19 cellular contexts compared by ENCODE assay signal in genomic region chr4:30919458-30919857, GRCh38.
"Had no signal": no experiment of that assay in that cellular context is flagged by ENCODE, and none has a peak within 500 bp of the region (broad histone marks: within the 10 kb centered on the region; RNA-seq: fewer than 3 reads in every experiment).

No MANE protein-coding gene starts in this region.

- H3K9me3 ChIP-seq: left ventricle myocardium inferior, ovary, right atrium auricular region, right lobe of liver, tibial nerve, uterus had no signal

- H3K36me3 ChIP-seq: left ventricle myocardium inferior, ovary, right atrium auricular region, right lobe of liver, tibial nerve, uterus had no signal

- H3K27me3 ChIP-seq: ovary, right atrium auricular region, right lobe of liver, tibial nerve, uterus had no signal

- ATAC-seq: naive thymus-derived CD4-positive, alpha-beta T cell; natural killer cell treated with Interleukin-12 subunit alpha and Interleukin-12 subunit beta and Interleukin-15 and Interleukin-18, amount 100 ng/mL, for 72 hours; right lobe of liver; stimulated activated memory B cell treated with anti-CD40 and anti-IgM and Interleukin-4, amounts not matched to agents 10 μg/mL and 1 μg/mL and 100 μg/mL, for 72 hours; stimulated activated naive CD8-positive, alpha-beta T cell treated with anti-CD3 and anti-CD28 coated beads, Interleukin-15, amount 100 ng/mL, for 72 hours had no signal

- H3K27ac ChIP-seq: left ventricle myocardium inferior, ovary, right atrium auricular region, right lobe of liver, tibial nerve, uterus had no signal

- DNase-seq: hippocampal formation; kidney; left ventricle myocardium inferior; naive thymus-derived CD4-positive, alpha-beta T cell; ovary; right lobe of liver; stimulated activated CD4-positive, alpha-beta T cell treated with anti-CD3 and anti-CD28 coated beads, Interleukin-1b, Interleukin-23, amount 100 ng/mL, for 48 hours; stimulated activated CD4-positive, alpha-beta T cell treated with anti-CD3 and anti-CD28 coated beads, Interleukin-2, amount 100 ng/mL, for 48 hours; stimulated activated CD4-positive, alpha-beta T cell treated with anti-CD3 and anti-CD28 coated beads, Interleukin-4, amount 100 ng/mL, for 4 hours; stimulated activated CD8-positive, alpha-beta memory T cell treated with anti-CD3 and anti-CD28 coated beads, Interleukin-4, amount 100 ng/mL, for 48 hours; stimulated activated naive CD4-positive, alpha-beta T cell treated with Interleukin-2 at 50 U/mL for 16 hours; stimulated activated naive CD8-positive, alpha-beta T cell treated with anti-CD3 and anti-CD28 coated beads, Interleukin-15, amount 100 ng/mL, for 72 hours; substantia nigra; uterus had no signal

- H3K4me3 ChIP-seq: left ventricle myocardium inferior, lung, ovary, right atrium auricular region, right lobe of liver, uterus had no signal

- H3K4me1 ChIP-seq: left ventricle myocardium inferior, right atrium auricular region, right lobe of liver, tibial nerve, uterus had no signal
